Comparison of ENCODE assay signal across 8 cellular contexts in genomic region chr13:30872685-30873443, GRCh38. TPM values are rescaled to one million over a fixed set of nuclear protein-coding genes. Genes with fewer than 3 reads are reported as not detected.
DNase-seq lines count a peak whose midpoint lies in the region; ATAC-seq and TF ChIP-seq lines count a peak whose summit lies in the region.

No MANE protein-coding gene starts in this region.

- H3K9me3 Mint-ChIP-seq in nephron: no peaks in the 10 kb centered on the region

- 37 to 44% (median 39%) methylated on average over 6 of the region's 6 CpGs for WGBS in spleen, 5 donors

- no peaks in the 10 kb centered on the region for H3K36me3 ChIP-seq in spleen

- no peak for TF ChIP-seq POLR2A in spleen (IDR thresholded peaks at IDR 0.05)

- peak overlapping the region; percentile 81 to 92 (median 84) for H3K27ac Mint-ChIP-seq in nephron

- peak overlapping the region in 2 of 3 experiments; percentile 16 to 19 for H3K4me3 Mint-ChIP-seq in nephron

- peaks cover 0 to 11% (median 0%) of the 10 kb centered on the region in 6 donors for H3K4me1 ChIP-seq in spleen

- no peaks in the 10 kb centered on the region for H3K27me3 Mint-ChIP-seq in nephron (ENCODE audit: low read depth)

- H3K4me1 Mint-ChIP-seq in nephron: peaks cover 68% of the 10 kb centered on the region

- no peaks in the 10 kb centered on the region for H3K9me3 ChIP-seq in spleen

- no peak for ATAC-seq in GM18907 (IDR thresholded peaks at IDR 0.05; ENCODE audit: unreplicated experiment)
- no peak for ATAC-seq in GM18867 (IDR thresholded peaks at IDR 0.05; ENCODE audit: unreplicated experiment)

- intact Hi-C loops in spleen (cut with DNase I; ENCODE audit: low total_unique reads): no loop called here

- no peak overlapping the region for H3K27ac ChIP-seq in spleen

- no peaks in the 10 kb centered on the region for H3K36me3 Mint-ChIP-seq in nephron (ENCODE audit: low read depth)

- no peaks in the 10 kb centered on the region for H3K27me3 ChIP-seq in spleen (replicated peaks in 1 of 7)

- TF ChIP-seq CTCF in AG09319 (IDR thresholded peaks at IDR 0.05; ENCODE audit: low read depth, low read length) (no peak), nephron (IDR thresholded peaks at IDR 0.05; ENCODE audit: unreplicated experiment in 3 of 3) (no peak), spleen (IDR thresholded peaks at IDR 0.05 in 8 of 11, conservative IDR thresholded peaks at IDR 0.05 in 3 of 11) (no peak)

- DNase-seq in AG09319 (ENCODE audit: extremely low read depth, low read depth) (peak; percentile 45), MV-4-11 (lab: John Stamatoyannopoulos, UW) (peak; percentile 67), ecto neural progenitor cell (ENCODE audit: low spot score) (peak; percentile 73), spleen (no peak)
- no peak for DNase-seq in activated naive CD4-positive, alpha-beta T cell (lab: John Stamatoyannopoulos, UW)

- H3K4me3 ChIP-seq in spleen: no peak overlapping the region

RNA-seq across cellular contexts. Expression of gene MEDAG, which starts 33.2 kb away (rescaled TPM):
- 1 to 10 TPM in 1 of 7 donors, under 1 TPM in 3, not detected in 3; 0.16 to 1.1 (median 0.21) TPM for total RNA-seq in spleen
- 1 to 10 TPM in 1 of 3 donors, under 1 TPM in 2; 0.46 to 2.7 (median 0.83) TPM for polyA plus RNA-seq in spleen

RNA-seq across cellular contexts. Expression of gene TEX26, which starts 59.6 kb away (rescaled TPM):
- total RNA-seq in spleen: not detected
- polyA plus RNA-seq in spleen: not detected

Comparison
In these comparisons a context has a peak if more than half of its experiments do, and no peak if none do; other contexts are left out.
1. DNase-seq: peak in AG09319 (single experiment), MV-4-11 (single experiment) and ecto neural progenitor cell (single experiment); none in spleen (single experiment) and activated naive CD4-positive, alpha-beta T cell (0 of 4).